In the genomic region with DNA sequence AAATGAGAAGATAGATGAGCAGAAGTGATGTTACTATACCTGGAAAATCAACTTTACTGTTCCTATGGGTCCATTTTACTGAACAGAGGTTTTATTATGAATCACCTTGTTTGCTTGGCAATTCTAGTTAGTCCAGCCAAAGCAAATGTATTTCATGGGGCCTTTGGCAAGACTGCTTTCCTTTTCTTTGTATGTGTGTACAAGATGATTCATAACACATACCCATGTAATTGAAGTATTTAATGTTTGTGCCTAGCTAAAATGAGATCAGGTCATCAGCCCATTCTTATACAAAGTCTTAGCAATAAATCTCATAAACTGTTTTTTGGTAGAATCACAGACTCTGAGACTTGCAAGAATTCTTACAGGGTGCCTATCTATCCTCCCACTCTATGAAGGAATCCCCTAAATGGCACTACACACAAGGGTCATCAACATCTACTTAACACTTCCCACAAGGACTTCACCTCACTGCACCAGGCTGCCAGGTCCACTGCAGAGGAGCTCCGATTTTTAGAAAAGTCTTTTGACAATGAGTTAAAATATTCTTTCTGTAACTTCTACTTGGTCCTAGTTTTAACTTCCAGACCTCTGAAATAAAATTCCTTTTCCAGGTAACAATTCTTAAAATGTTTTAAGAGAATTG, we compare ENCODE assay signal across 13 cellular contexts. TPM values are rescaled to one million over a fixed set of nuclear protein-coding genes. Genes with fewer than 3 reads are reported as not detected.
DNase-seq lines count a peak whose midpoint lies in the region; ATAC-seq, FAIRE-seq and TF ChIP-seq lines count a peak whose summit lies in the region.
"Had no signal": no experiment of that assay in that cellular context is flagged by ENCODE, and none has a peak within 500 bp of the region (broad histone marks: within the 10 kb centered on the region; RNA-seq: fewer than 3 reads in every experiment).

No MANE protein-coding gene starts in this region.

- no peak for TF ChIP-seq CTCF in bronchial epithelial cell (IDR thresholded peaks at IDR 0.05; ENCODE audit: insufficient read depth, low read length, severe bottlenecking)
- TF ChIP-seq CTCF in lung (IDR thresholded peaks at IDR 0.05; ENCODE audit: control extremely low read depth, extremely low read depth): no peak
- TF ChIP-seq CTCF in OCI-LY7 (conservative IDR thresholded peaks at IDR 0.05; ENCODE audit: low read length): no peak

- intact Hi-C loops in OCI-LY7 (cut with micrococcal nuclease; ENCODE audit: unreplicated experiment): no loop called here

- no TSS peak for BruUV-seq in OCI-LY7 (replicated peaks; lab: Mats Ljungman, UMichigan)

- H3K4me1 ChIP-seq in lung (ENCODE audit: control insufficient read depth in 2 of 2, insufficient read depth in 2 of 2, low read length in 2 of 2) (peaks cover 0 to 6% of the 10 kb centered on the region in 2 donors), SJCRH30 (no peaks in the 10 kb centered on the region; the same call in 1 of the 2 replicates), OCI-LY7 (ENCODE audit: insufficient read depth, low read length, poor library complexity, severe bottlenecking) (no peaks in the 10 kb centered on the region)

- H4K20me1 ChIP-seq in OCI-LY7 (ENCODE audit: insufficient read depth, low read length): no peaks in the 10 kb centered on the region

- POLR2A ChIA-PET in OCI-LY7 (lab: Charles Lee): interaction anchor here (0.6 kb wide), 1 partner anchor 218 kb away, joined by 5 read pairs; no protein-coding TSS in a partner anchor

- no peaks in the 10 kb centered on the region for H3K79me2 ChIP-seq in OCI-LY7 (ENCODE audit: insufficient read depth, low read depth, low read length)

- peak; percentile 47 for FAIRE-seq in bronchial epithelial cell (lab: Jason Lieb, UNC)
- FAIRE-seq: frontal cortex had no signal

- no peak overlapping the region for H3K4me2 ChIP-seq in OCI-LY7 (ENCODE audit: low read length)

- H3K4me3 ChIP-seq in bronchial epithelial cell (ENCODE audit: low read depth, low read length) (no peak overlapping the region), lung (no peak overlapping the region), SJCRH30 (no peak overlapping the region), OCI-LY7 (ENCODE audit: low read depth, low read length, poor library complexity, severe bottlenecking) (no peak overlapping the region)
- H3K4me3 ChIP-seq: SK-N-MC had no signal

- H3K9me2 ChIP-seq in OCI-LY7 (ENCODE audit: insufficient read depth, low read length): no peaks in the 10 kb centered on the region; the same call in 1 of the 2 replicates

- peak; percentile 76 for ATAC-seq in lung (ENCODE audit: insufficient read depth, low FRiP score)
- ATAC-seq: activated naive CD8-positive, alpha-beta T cell treated with anti-CD3 and anti-CD28 coated beads, Interleukin-2, amount 50 U/mL, for 24 hours; left ventricle myocardium superior had no signal

- peaks cover 1% of the 10 kb centered on the region for H3K36me3 ChIP-seq in bronchial epithelial cell (ENCODE audit: control insufficient read depth, insufficient read depth, low read length)
- H3K36me3 ChIP-seq in lung (ENCODE audit: control insufficient read depth in 2 of 2, insufficient read depth in 2 of 2, low read length in 2 of 2): no peaks in the 10 kb centered on the region
- H3K36me3 ChIP-seq in SJCRH30: no peaks in the 10 kb centered on the region
- no peaks in the 10 kb centered on the region for H3K36me3 ChIP-seq in OCI-LY7 (ENCODE audit: insufficient read depth, low read length)

- H3K9me3 ChIP-seq in lung (ENCODE audit: control insufficient read depth in 2 of 2, insufficient read depth in 1 of 2, low read length in 1 of 2) (no peaks in the 10 kb centered on the region), SJCRH30 (replicated peaks) (no peaks in the 10 kb centered on the region), OCI-LY7 (ENCODE audit: low read length) (no peaks in the 10 kb centered on the region)

- H3K27me3 ChIP-seq in bronchial epithelial cell (ENCODE audit: control insufficient read depth, insufficient read depth, low read length): no peaks in the 10 kb centered on the region
- no peaks in the 10 kb centered on the region for H3K27me3 ChIP-seq in lung (ENCODE audit: control insufficient read depth, insufficient read depth)
- H3K27me3 ChIP-seq in SJCRH30: no peaks in the 10 kb centered on the region

- no peak overlapping the region for H2AFZ ChIP-seq in OCI-LY7 (ENCODE audit: low read length)

- peak; percentile 91 for DNase-seq in DMS53 treated with DMSO at 0.1 percent for 48 hours (lab: John Stamatoyannopoulos, UW; ENCODE audit: unreplicated experiment)
- DNase-seq in NCI-H2029 treated with DMSO at 0.1 percent for 48 hours (lab: John Stamatoyannopoulos, UW): peak; percentile 19
- DNase-seq in bronchial epithelial cell (ENCODE audit: low read depth): peak; percentile 96
- DNase-seq in lung (ENCODE audit: low spot score): no peak
- no peak for DNase-seq in SJCRH30
- no peak for DNase-seq in OCI-LY7 (ENCODE audit: low spot score)
- no peak for DNase-seq in caudate nucleus (lab: John Stamatoyannopoulos, UW)
- no peak for DNase-seq in T-helper 2 cell
- DNase-seq: activated CD4-positive, alpha-beta memory T cell treated with anti-CD3 and anti-CD28 coated beads for 36 hours; activated naive CD8-positive, alpha-beta T cell treated with anti-CD3 and anti-CD28 coated beads, Interleukin-2, amount 50 U/mL, for 24 hours; left ventricle myocardium superior had no signal

- CTCF ChIA-PET in OCI-LY7 (lab: Charles Lee; ENCODE audit: unreplicated experiment): no interaction called here

- WGBS in lung, 2 donors: 71 to 81% methylated on average over 1 of the region's 1 CpG

- H3K27ac ChIP-seq in lung (ENCODE audit: low read depth in 1 of 2, low read length in 1 of 2) (no peak overlapping the region), SJCRH30 (no peak overlapping the region), OCI-LY7 (ENCODE audit: low read depth, low read length, poor library complexity, severe bottlenecking) (no peak overlapping the region), caudate nucleus (ENCODE audit: low read depth, low read length) (no peak overlapping the region)
- H3K27ac ChIP-seq: SK-N-MC had no signal

RNA-seq across cellular contexts. Expression of a gene that starts 58.5 kb away (rescaled TPM):
- 37.1 and 104 TPM in 2 replicates for total RNA-seq in bronchial epithelial cell
- 1 to 10 TPM; 8.3 TPM for total RNA-seq in lung
- 1 to 10 TPM in 1 of 2 donors, under 1 TPM in 1; 0.98 to 2.3 TPM for polyA plus RNA-seq in lung
- total RNA-seq in SJCRH30 (2014; rRNA removed; shearing (Covaris generic)): 4.1 and 4.6 TPM in 2 replicates
- not detected in 2 replicates for total RNA-seq in OCI-LY7 (2014; rRNA removed; shearing (Covaris generic))
- not detected in 2 replicates for total RNA-seq in OCI-LY7 (2022)

Comparison
In these comparisons a context has a peak if more than half of its experiments do, and no peak if none do; other contexts are left out.
1. DNase-seq: peak in DMS53 treated with DMSO at 0.1 percent for 48 hours (single experiment), NCI-H2029 treated with DMSO at 0.1 percent for 48 hours (single experiment) and bronchial epithelial cell (single experiment); none in lung (single experiment), SJCRH30 (0 of 2), OCI-LY7 (single experiment), caudate nucleus (0 of 61) and T-helper 2 cell (0 of 5).